In genomic region chr17:7988750-7989178, GRCh38 we compare ENCODE assay signal across 8 cellular contexts. TPM values are rescaled to one million over a fixed set of nuclear protein-coding genes. Genes with fewer than 3 reads are reported as not detected.
DNase-seq lines count a peak whose midpoint lies in the region; ATAC-seq and TF ChIP-seq lines count a peak whose summit lies in the region.

No MANE protein-coding gene starts in this region.

- H3K36me3 ChIP-seq in BLaER1 treated with 17β-estradiol and CSF1 and Interleukin-3, amounts not matched to agents 10 nM and 100 nM, result no peaks in the 10 kb centered on the region
- no peaks in the 10 kb centered on the region for H3K36me3 ChIP-seq in HAP-1 (replicated peaks)

- H3K4me3 ChIP-seq in BLaER1 treated with 17β-estradiol and CSF1 and Interleukin-3, amounts not matched to agents 10 nM and 100 nM, result no peak overlapping the region
- no peak overlapping the region for H3K4me3 ChIP-seq in HAP-1
- no peak overlapping the region for H3K4me3 ChIP-seq in epithelial cell of proximal tubule (ENCODE audit: low read depth, low read length)

- H3K4me2 ChIP-seq in BLaER1 treated with 17β-estradiol and CSF1 and Interleukin-3, amounts not matched to agents 10 nM and 100 nM, result peak overlapping the region; percentile 78 to 95 (median 87); a peak in 19 of 22 replicates

- H3K27me3 Mint-ChIP-seq in activated CD4-positive, alpha-beta T cell treated with anti-CD3 and anti-CD28 coated beads, Interleukin-2, amount 10 ng/mL, durations not matched to agents 7 days and 5 days, result peaks cover 8% of the 10 kb centered on the region
- peaks cover 0 to 3% of the 10 kb centered on the region in 2 donors for H3K27me3 Mint-ChIP-seq in natural killer cell (ENCODE audit: low read depth in 2 of 2)

- CTCF ChIA-PET in activated CD4-positive, alpha-beta T cell treated with anti-CD3 and anti-CD28 coated beads, Interleukin-2, amount 10 ng/mL, durations not matched to agents 7 days and 5 days (lab: Charles Lee), result interaction anchor here (0.6 to 4.2 kb wide), 21 partner anchors 10 to 306 kb away, joined by 3 to 38 read pairs (median 4); partner anchors contain the start of genes NAA38 and RNF227

- H4K20me1 ChIP-seq in BLaER1 treated with 17β-estradiol and CSF1 and Interleukin-3, amounts not matched to agents 10 nM and 100 nM, result no peaks in the 10 kb centered on the region

- H3K4me3 Mint-ChIP-seq in activated CD4-positive, alpha-beta T cell treated with anti-CD3 and anti-CD28 coated beads, Interleukin-2, amount 10 ng/mL, durations not matched to agents 7 days and 5 days, result no peak overlapping the region
- peak overlapping the region; percentile 89 for H3K4me3 Mint-ChIP-seq in natural killer cell

- peak overlapping the region in 5 of 11 experiments; percentile 75 to 81 (median 79); a peak in 6 of 22 replicates for H3K9ac ChIP-seq in BLaER1 treated with 17β-estradiol and CSF1 and Interleukin-3, amounts not matched to agents 10 nM and 100 nM

- no peaks in the 10 kb centered on the region for H3K27me3 ChIP-seq in BLaER1 treated with 17β-estradiol and CSF1 and Interleukin-3, amounts not matched to agents 10 nM and 100 nM
- H3K27me3 ChIP-seq in HAP-1 (ENCODE audit: low read depth), result no peaks in the 10 kb centered on the region

- H3K9me3 Mint-ChIP-seq in activated CD4-positive, alpha-beta T cell treated with anti-CD3 and anti-CD28 coated beads, Interleukin-2, amount 10 ng/mL, durations not matched to agents 7 days and 5 days, result no peaks in the 10 kb centered on the region
- no peaks in the 10 kb centered on the region for H3K9me3 Mint-ChIP-seq in natural killer cell

- intact Hi-C loops in natural killer cell (cut with micrococcal nuclease), result loop anchor here (1.0 kb wide), 1 partner anchor 166 kb away; no protein-coding TSS in a partner anchor

- DNase-seq in HAP-1 (ENCODE audit: low spot score in 2 of 2), result peak; percentile 76 to 84
- peak; percentile 73 for DNase-seq in NCI-H345 (lab: John Stamatoyannopoulos, UW)
- peak; percentile 86 for DNase-seq in activated CD4-positive, alpha-beta T cell treated with anti-CD3 and anti-CD28 coated beads, Interleukin-2, amount 10 ng/mL, durations not matched to agents 7 days and 5 days
- peak; percentile 48 for DNase-seq in epithelial cell of proximal tubule (ENCODE audit: low read depth)
- no peak for DNase-seq in natural killer cell

- H3K9me3 ChIP-seq in BLaER1 treated with 17β-estradiol and CSF1 and Interleukin-3, amounts not matched to agents 10 nM and 100 nM (replicated peaks in 1 of 11), result no peaks in the 10 kb centered on the region
- no peaks in the 10 kb centered on the region for H3K9me3 ChIP-seq in HAP-1

- no peaks in the 10 kb centered on the region for H3K36me3 Mint-ChIP-seq in activated CD4-positive, alpha-beta T cell treated with anti-CD3 and anti-CD28 coated beads, Interleukin-2, amount 10 ng/mL, durations not matched to agents 7 days and 5 days (ENCODE audit: low read depth)
- no peaks in the 10 kb centered on the region for H3K36me3 Mint-ChIP-seq in natural killer cell

- in situ Hi-C loops in HAP-1 (cut with MboI; ENCODE audit: low sequenced_read_pairs), result loop anchor here (5.0 to 10.0 kb wide), 2 partner anchors 56 to 74 kb away; partner anchors contain the start of genes CNTROB, RNF227 and TRAPPC1

- H3K27ac ChIP-seq in BLaER1 treated with 17β-estradiol and CSF1 and Interleukin-3, amounts not matched to agents 10 nM and 100 nM, result peak overlapping the region in 9 of 11 experiments; percentile 68 to 85 (median 77); a peak in 14 of 22 replicates

- ATAC-seq in natural killer cell (peak; percentile 54 to 71 (median 55)), GM18517 (IDR thresholded peaks at IDR 0.05; ENCODE audit: unreplicated experiment) (no peak), HG03280 (IDR thresholded peaks at IDR 0.05; ENCODE audit: unreplicated experiment) (no peak)

- peaks cover 10 to 26% (median 22%) of the 10 kb centered on the region in 10 experiments; a peak in 19 of 20 replicates for H3K4me1 ChIP-seq in BLaER1 treated with 17β-estradiol and CSF1 and Interleukin-3, amounts not matched to agents 10 nM and 100 nM
- H3K4me1 ChIP-seq in HAP-1, result peaks cover 16% of the 10 kb centered on the region

- H3K27ac Mint-ChIP-seq in activated CD4-positive, alpha-beta T cell treated with anti-CD3 and anti-CD28 coated beads, Interleukin-2, amount 10 ng/mL, durations not matched to agents 7 days and 5 days, result peak overlapping the region; percentile 74
- peak overlapping the region; percentile 83 to 91 for H3K27ac Mint-ChIP-seq in natural killer cell

- H3K4me1 Mint-ChIP-seq in activated CD4-positive, alpha-beta T cell treated with anti-CD3 and anti-CD28 coated beads, Interleukin-2, amount 10 ng/mL, durations not matched to agents 7 days and 5 days, result peaks cover 35% of the 10 kb centered on the region
- H3K4me1 Mint-ChIP-seq in natural killer cell, result peaks cover 22 to 25% of the 10 kb centered on the region in 2 donors

- POLR2A ChIA-PET in activated CD4-positive, alpha-beta T cell treated with anti-CD3 and anti-CD28 coated beads, Interleukin-2, amount 10 ng/mL, durations not matched to agents 7 days and 5 days (lab: Charles Lee), result interaction anchor here (0.6 kb wide), 1 partner anchor 50 kb away, joined by 3 read pairs; no protein-coding TSS in a partner anchor

- TF ChIP-seq CTCF in epithelial cell of proximal tubule (conservative IDR thresholded peaks at IDR 0.05; ENCODE audit: low read depth, low read length) (peak; percentile 67), natural killer cell (IDR thresholded peaks at IDR 0.05) (peak; percentile 62)

RNA-seq across cellular contexts. Expression of gene GUCY2D, which starts 13.7 kb away (rescaled TPM):
- total RNA-seq in activated CD4-positive, alpha-beta T cell treated with anti-CD3 and anti-CD28 coated beads, Interleukin-2, amount 10 ng/mL, durations not matched to agents 7 days and 5 days, result not detected
- total RNA-seq in epithelial cell of proximal tubule, result not detected in 2 replicates
- total RNA-seq in natural killer cell, result not detected

RNA-seq across cellular contexts. Expression of gene ALOX15B, which starts 50.1 kb away (rescaled TPM):
- total RNA-seq in activated CD4-positive, alpha-beta T cell treated with anti-CD3 and anti-CD28 coated beads, Interleukin-2, amount 10 ng/mL, durations not matched to agents 7 days and 5 days, result not detected
- total RNA-seq in epithelial cell of proximal tubule (0.07 and 1.3 TPM in 2 replicates), natural killer cell (not detected)

RNA-seq across cellular contexts. Expression of gene CNTROB, which starts 56.8 kb away (rescaled TPM):
- total RNA-seq in activated CD4-positive, alpha-beta T cell treated with anti-CD3 and anti-CD28 coated beads, Interleukin-2, amount 10 ng/mL, durations not matched to agents 7 days and 5 days, result 10 to 100 TPM; 74.3 to 77.4 TPM
- total RNA-seq in epithelial cell of proximal tubule (26.8 and 44.9 TPM in 2 replicates), natural killer cell (10 to 100 TPM; 36.3 to 49.8 (median 45.2) TPM)

RNA-seq across cellular contexts. Expression of gene TRAPPC1, which starts 57.0 kb away (rescaled TPM):
- 100 to 1,000 TPM; 235 to 251 TPM for total RNA-seq in activated CD4-positive, alpha-beta T cell treated with anti-CD3 and anti-CD28 coated beads, Interleukin-2, amount 10 ng/mL, durations not matched to agents 7 days and 5 days
- total RNA-seq in epithelial cell of proximal tubule (76.1 and 95.3 TPM in 2 replicates), natural killer cell (100 to 1,000 TPM; 122 to 144 (median 135) TPM)

RNA-seq across cellular contexts. Expression of gene KCNAB3, which starts 59.1 kb away (rescaled TPM):
- total RNA-seq in activated CD4-positive, alpha-beta T cell treated with anti-CD3 and anti-CD28 coated beads, Interleukin-2, amount 10 ng/mL, durations not matched to agents 7 days and 5 days, result 10 to 100 TPM; 11.8 to 12.4 TPM
- total RNA-seq in epithelial cell of proximal tubule (0.06 and 1.2 TPM in 2 replicates), natural killer cell (10 to 100 TPM in 1 of 3 donors, 1 to 10 TPM in 2; 7.9 to 11.7 (median 9.3) TPM)

Comparison
In these comparisons a context has a peak if more than half of its experiments do, and no peak if none do; other contexts are left out.
1. ATAC-seq: peak in natural killer cell (3 of 3); none in GM18517 (single experiment) and HG03280 (single experiment).